In the genomic region with DNA sequence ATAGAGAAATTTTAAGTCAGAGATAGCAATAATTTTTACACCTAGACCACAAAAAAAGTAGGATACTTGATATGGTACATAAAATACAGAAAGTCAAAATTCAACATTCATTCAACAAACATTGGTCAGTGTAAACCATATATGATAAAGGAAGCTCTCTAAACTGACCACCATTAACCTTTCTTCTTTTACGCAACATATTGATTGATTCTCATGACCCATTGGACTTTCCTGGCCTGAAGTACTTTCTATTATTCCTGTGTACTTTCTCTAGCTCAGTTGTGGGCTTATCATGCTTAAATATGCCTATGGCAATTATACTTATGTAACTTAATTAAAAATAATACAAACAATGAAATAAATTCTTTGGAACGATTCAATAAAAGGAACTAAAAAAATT, we compare ENCODE assay signal across 1 cellular context.
TF ChIP-seq lines count a peak whose summit lies in the region.

No MANE protein-coding gene starts in this region.

TF ChIP-seq in HepG2, 621 proteins besides CTCF, POLR2A, EP300 and RAD21 (continued from another document):
- TF ChIP-seq SKIL (CRISPR knock-in tag; IDR thresholded peaks at IDR 0.05; ENCODE audit: borderline replicate concordance) (no peak), HNF4G (IDR thresholded peaks at IDR 0.05; ENCODE audit: borderline replicate concordance, low read depth, low read length) (peak; percentile 72), HNF4G (CRISPR knock-in tag; IDR thresholded peaks at IDR 0.05; ENCODE audit: borderline replicate concordance, low read depth) (no peak), RCOR2 (CRISPR knock-in tag; IDR thresholded peaks at IDR 0.05) (peak; percentile 55), GABPA (IDR thresholded peaks at IDR 0.05; ENCODE audit: low read depth, low read length) (no peak), GABPA (CRISPR knock-in tag; IDR thresholded peaks at IDR 0.05; ENCODE audit: low read depth) (0 out of 2 replicates have a peak, but pooled peaks have one; percentile 13), ZNF563 (CRISPR knock-in tag; IDR thresholded peaks at IDR 0.05) (no peak), SMC3 (IDR thresholded peaks at IDR 0.05; ENCODE audit: low read length) (no peak), NR2F6 (IDR thresholded peaks at IDR 0.05) (peak; percentile 43; the same call in 1 of the 2 replicates), NR2F6 (CRISPR knock-in tag; IDR thresholded peaks at IDR 0.05) (peak; percentile 37; the same call in 1 of the 2 replicates), GLMP (CRISPR knock-in tag; IDR thresholded peaks at IDR 0.05; ENCODE audit: borderline replicate concordance) (no peak), HNF4A (CRISPR knock-in tag; IDR thresholded peaks at IDR 0.05) (peak; percentile 83), SOX13 (IDR thresholded peaks at IDR 0.05) (no peak), SOX13 (CRISPR knock-in tag; conservative IDR thresholded peaks at IDR 0.05 in 1 of 2, IDR thresholded peaks at IDR 0.05 in 1 of 2) (peak in 1 of 2 experiments; percentile 41; a peak in 1 of 4 replicates), NR1H2 (CRISPR knock-in tag; IDR thresholded peaks at IDR 0.05; ENCODE audit: borderline replicate concordance, low read depth) (peak; percentile 74; the same call in 1 of the 2 replicates), KAT8 (CRISPR knock-in tag; IDR thresholded peaks at IDR 0.05) (0 out of 2 replicates have a peak, but pooled peaks have one; percentile 24), NR2C2 (CRISPR knock-in tag; IDR thresholded peaks at IDR 0.05; ENCODE audit: borderline replicate concordance) (peak; percentile 15; the same call in 1 of the 2 replicates), BCL6 (CRISPR knock-in tag; IDR thresholded peaks at IDR 0.05) (peak; percentile 92), SAP130 (CRISPR knock-in tag; IDR thresholded peaks at IDR 0.05; ENCODE audit: low read depth) (peak; percentile 25; the same call in 1 of the 2 replicates), CEBPB (IDR thresholded peaks at IDR 0.05; ENCODE audit: borderline replicate concordance, low read depth, low read length) (peak; percentile 78)
- TF ChIP-seq, protein P1, sequence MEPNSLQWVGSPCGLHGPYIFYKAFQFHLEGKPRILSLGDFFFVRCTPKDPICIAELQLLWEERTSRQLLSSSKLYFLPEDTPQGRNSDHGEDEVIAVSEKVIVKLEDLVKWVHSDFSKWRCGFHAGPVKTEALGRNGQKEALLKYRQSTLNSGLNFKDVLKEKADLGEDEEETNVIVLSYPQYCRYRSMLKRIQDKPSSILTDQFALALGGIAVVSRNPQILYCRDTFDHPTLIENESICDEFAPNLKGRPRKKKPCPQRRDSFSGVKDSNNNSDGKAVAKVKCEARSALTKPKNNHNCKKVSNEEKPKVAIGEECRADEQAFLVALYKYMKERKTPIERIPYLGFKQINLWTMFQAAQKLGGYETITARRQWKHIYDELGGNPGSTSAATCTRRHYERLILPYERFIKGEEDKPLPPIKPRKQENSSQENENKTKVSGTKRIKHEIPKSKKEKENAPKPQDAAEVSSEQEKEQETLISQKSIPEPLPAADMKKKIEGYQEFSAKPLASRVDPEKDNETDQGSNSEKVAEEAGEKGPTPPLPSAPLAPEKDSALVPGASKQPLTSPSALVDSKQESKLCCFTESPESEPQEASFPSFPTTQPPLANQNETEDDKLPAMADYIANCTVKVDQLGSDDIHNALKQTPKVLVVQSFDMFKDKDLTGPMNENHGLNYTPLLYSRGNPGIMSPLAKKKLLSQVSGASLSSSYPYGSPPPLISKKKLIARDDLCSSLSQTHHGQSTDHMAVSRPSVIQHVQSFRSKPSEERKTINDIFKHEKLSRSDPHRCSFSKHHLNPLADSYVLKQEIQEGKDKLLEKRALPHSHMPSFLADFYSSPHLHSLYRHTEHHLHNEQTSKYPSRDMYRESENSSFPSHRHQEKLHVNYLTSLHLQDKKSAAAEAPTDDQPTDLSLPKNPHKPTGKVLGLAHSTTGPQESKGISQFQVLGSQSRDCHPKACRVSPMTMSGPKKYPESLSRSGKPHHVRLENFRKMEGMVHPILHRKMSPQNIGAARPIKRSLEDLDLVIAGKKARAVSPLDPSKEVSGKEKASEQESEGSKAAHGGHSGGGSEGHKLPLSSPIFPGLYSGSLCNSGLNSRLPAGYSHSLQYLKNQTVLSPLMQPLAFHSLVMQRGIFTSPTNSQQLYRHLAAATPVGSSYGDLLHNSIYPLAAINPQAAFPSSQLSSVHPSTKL (CRISPR knock-in tag; IDR thresholded peaks at IDR 0.05): peak; percentile 51; the same call in 1 of the 2 replicates
- TF ChIP-seq, protein P2, sequence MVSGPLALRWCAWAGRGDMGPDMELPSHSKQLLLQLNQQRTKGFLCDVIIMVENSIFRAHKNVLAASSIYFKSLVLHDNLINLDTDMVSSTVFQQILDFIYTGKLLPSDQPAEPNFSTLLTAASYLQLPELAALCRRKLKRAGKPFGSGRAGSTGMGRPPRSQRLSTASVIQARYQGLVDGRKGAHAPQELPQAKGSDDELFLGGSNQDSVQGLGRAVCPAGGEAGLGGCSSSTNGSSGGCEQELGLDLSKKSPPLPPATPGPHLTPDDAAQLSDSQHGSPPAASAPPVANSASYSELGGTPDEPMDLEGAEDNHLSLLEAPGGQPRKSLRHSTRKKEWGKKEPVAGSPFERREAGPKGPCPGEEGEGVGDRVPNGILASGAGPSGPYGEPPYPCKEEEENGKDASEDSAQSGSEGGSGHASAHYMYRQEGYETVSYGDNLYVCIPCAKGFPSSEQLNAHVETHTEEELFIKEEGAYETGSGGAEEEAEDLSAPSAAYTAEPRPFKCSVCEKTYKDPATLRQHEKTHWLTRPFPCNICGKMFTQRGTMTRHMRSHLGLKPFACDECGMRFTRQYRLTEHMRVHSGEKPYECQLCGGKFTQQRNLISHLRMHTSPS (CRISPR knock-in tag; IDR thresholded peaks at IDR 0.05; ENCODE audit: low read depth): no peak
- TF ChIP-seq, protein P3, sequence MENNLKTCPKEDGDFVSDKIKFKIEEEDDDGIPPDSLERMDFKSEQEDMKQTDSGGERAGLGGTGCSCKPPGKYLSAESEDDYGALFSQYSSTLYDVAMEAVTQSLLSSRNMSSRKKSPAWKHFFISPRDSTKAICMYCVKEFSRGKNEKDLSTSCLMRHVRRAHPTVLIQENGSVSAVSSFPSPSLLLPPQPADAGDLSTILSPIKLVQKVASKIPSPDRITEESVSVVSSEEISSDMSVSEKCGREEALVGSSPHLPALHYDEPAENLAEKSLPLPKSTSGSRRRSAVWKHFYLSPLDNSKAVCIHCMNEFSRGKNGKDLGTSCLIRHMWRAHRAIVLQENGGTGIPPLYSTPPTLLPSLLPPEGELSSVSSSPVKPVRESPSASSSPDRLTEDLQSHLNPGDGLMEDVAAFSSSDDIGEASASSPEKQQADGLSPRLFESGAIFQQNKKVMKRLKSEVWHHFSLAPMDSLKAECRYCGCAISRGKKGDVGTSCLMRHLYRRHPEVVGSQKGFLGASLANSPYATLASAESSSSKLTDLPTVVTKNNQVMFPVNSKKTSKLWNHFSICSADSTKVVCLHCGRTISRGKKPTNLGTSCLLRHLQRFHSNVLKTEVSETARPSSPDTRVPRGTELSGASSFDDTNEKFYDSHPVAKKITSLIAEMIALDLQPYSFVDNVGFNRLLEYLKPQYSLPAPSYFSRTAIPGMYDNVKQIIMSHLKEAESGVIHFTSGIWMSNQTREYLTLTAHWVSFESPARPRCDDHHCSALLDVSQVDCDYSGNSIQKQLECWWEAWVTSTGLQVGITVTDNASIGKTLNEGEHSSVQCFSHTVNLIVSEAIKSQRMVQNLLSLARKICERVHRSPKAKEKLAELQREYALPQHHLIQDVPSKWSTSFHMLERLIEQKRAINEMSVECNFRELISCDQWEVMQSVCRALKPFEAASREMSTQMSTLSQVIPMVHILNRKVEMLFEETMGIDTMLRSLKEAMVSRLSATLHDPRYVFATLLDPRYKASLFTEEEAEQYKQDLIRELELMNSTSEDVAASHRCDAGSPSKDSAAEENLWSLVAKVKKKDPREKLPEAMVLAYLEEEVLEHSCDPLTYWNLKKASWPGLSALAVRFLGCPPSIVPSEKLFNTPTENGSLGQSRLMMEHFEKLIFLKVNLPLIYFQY (CRISPR knock-in tag; IDR thresholded peaks at IDR 0.05; ENCODE audit: borderline replicate concordance): peak; percentile 91; the same call in 1 of the 2 replicates
